In genomic region chr20:47698142-47698541, GRCh38 we compare ENCODE assay signal across 10 cellular contexts.
"Had no signal": no experiment of that assay in that cellular context is flagged by ENCODE, and none has a peak within 500 bp of the region (broad histone marks: within the 10 kb centered on the region; RNA-seq: fewer than 3 reads in every experiment).

No MANE protein-coding gene starts in this region.

- H3K27ac Mint-ChIP-seq: GM23338, HFFc6 had no signal

- H3K4me2 ChIP-seq: GM23338, KMS-11 had no signal

- H3K4me3 Mint-ChIP-seq: GM23338, H9, HFFc6 had no signal

- H2AFZ ChIP-seq: GM23338 had no signal

- FAIRE-seq: H1, H54 had no signal

- H3K9ac ChIP-seq: KMS-11 had no signal

- H3K4me1 Mint-ChIP-seq: GM23338 had no signal

- H3K4me3 ChIP-seq: GM23338 had no signal

- ATAC-seq: GM23338 had no signal

- DNase-seq: H9, HCEC 1CT, HFFc6, IMR-90, KBM-7 had no signal

- H3K9me3 Mint-ChIP-seq: H9, HFFc6 had no signal

- H3K27ac ChIP-seq: HL-60, KMS-11 had no signal
